Comparison of ENCODE assay signal across 8 cellular contexts in genomic region chr18:67515987-67516431, GRCh38. TPM values are rescaled to one million over a fixed set of nuclear protein-coding genes. Genes with fewer than 3 reads are reported as not detected.
A peak's percentile ranks its signal among the peaks of the same experiment; 100 is the strongest.
DNase-seq lines count a peak whose midpoint lies in the region; ATAC-seq and TF ChIP-seq lines count a peak whose summit lies in the region.

No MANE protein-coding gene starts in this region.

- peak overlapping the region; percentile 87 for H3K4me3 ChIP-seq in AG10803 (ENCODE audit: low read length)
- H3K4me3 ChIP-seq in endocrine pancreas (ENCODE audit: control insufficient read depth, insufficient read depth, low read length): peak overlapping the region; percentile 86
- H3K4me3 ChIP-seq in mesenchymal stem cell (ENCODE audit: insufficient read depth in 1 of 2, low read depth in 1 of 2, low read length in 2 of 2): peak overlapping the region; percentile 91 to 96

- peak; percentile 66 for TF ChIP-seq CTCF in AG10803 (conservative IDR thresholded peaks at IDR 0.05; ENCODE audit: low read length)

- DNase-seq in AG10803 (ENCODE audit: low read depth): peak; percentile 83
- DNase-seq in NCI-H524 treated with DMSO at 0.1 percent for 48 hours (lab: John Stamatoyannopoulos, UW): peak; percentile 36
- peak; percentile 61 for DNase-seq in activated CD8-positive, alpha-beta memory T cell treated with anti-CD3 and anti-CD28 coated beads, Interleukin-2, amount 50 U/mL, for 4 hours
- DNase-seq in mesenchymal stem cell: peak; percentile 86
- peak; percentile 41 for DNase-seq in stimulated activated CD8-positive, alpha-beta memory T cell treated with anti-CD3 and anti-CD28 coated beads, Interleukin-12 subunit alpha, Interleukin-12 subunit beta, amount 100 ng/mL, for 4 hours (ENCODE audit: low read depth)

- H3K9me3 ChIP-seq in endocrine pancreas (ENCODE audit: control insufficient read depth, low read length) (no peaks in the 10 kb centered on the region), mesenchymal stem cell (ENCODE audit: control insufficient read depth, low read length) (no peaks in the 10 kb centered on the region)

- peak overlapping the region in 1 of 2 experiments; percentile 95 for H3K14ac ChIP-seq in mesenchymal stem cell (ENCODE audit: low read length in 2 of 2)

- H3K27ac ChIP-seq in mesenchymal stem cell (ENCODE audit: low read length, poor library complexity, severe bottlenecking): peak overlapping the region; percentile 93

- ATAC-seq in GM19025 (IDR thresholded peaks at IDR 0.05; ENCODE audit: low read depth, unreplicated experiment) (peak; percentile 13), HG03354 (IDR thresholded peaks at IDR 0.05; ENCODE audit: poor library complexity, severe bottlenecking, unreplicated experiment) (peak; percentile 45)

- no peaks in the 10 kb centered on the region for H3K4me1 ChIP-seq in endocrine pancreas (ENCODE audit: control insufficient read depth, insufficient read depth, low read length)
- peaks cover 3% of the 10 kb centered on the region for H3K4me1 ChIP-seq in mesenchymal stem cell (ENCODE audit: control insufficient read depth, insufficient read depth, low read depth, low read length)

- H3K18ac ChIP-seq in mesenchymal stem cell (ENCODE audit: low read depth in 1 of 2, low read length in 2 of 2): peak overlapping the region; percentile 73 to 98

- peak overlapping the region; percentile 53 to 83 for H3K4ac ChIP-seq in mesenchymal stem cell (ENCODE audit: low read depth in 1 of 2, low read length in 2 of 2)

- peak overlapping the region in 1 of 2 experiments; percentile 94 for H3K23ac ChIP-seq in mesenchymal stem cell (ENCODE audit: low read length in 2 of 2)

- H3K9ac ChIP-seq in endocrine pancreas (ENCODE audit: control insufficient read depth, insufficient read depth, low read length): peak overlapping the region; percentile 73
- peak overlapping the region; percentile 95 for H3K9ac ChIP-seq in mesenchymal stem cell (ENCODE audit: low read length)

- H3K36me3 ChIP-seq in endocrine pancreas (ENCODE audit: control insufficient read depth, insufficient read depth, low read length) (no peaks in the 10 kb centered on the region), mesenchymal stem cell (ENCODE audit: control insufficient read depth in 1 of 2, insufficient read depth in 2 of 2, low read depth in 1 of 2, low read length in 2 of 2) (peaks cover 3 to 37% of the 10 kb centered on the region in 2 experiments)

- peak overlapping the region; percentile 64 for H2BK15ac ChIP-seq in mesenchymal stem cell (ENCODE audit: low read depth, poor library complexity, severe bottlenecking)

- peak overlapping the region; percentile 78 for H4K8ac ChIP-seq in mesenchymal stem cell (ENCODE audit: low read length)

- WGBS in mesenchymal stem cell: under 1% methylated on average over 37 of the region's 37 CpGs

- H4K91ac ChIP-seq in mesenchymal stem cell (ENCODE audit: low read length): peak overlapping the region; percentile 85

- no peak overlapping the region for H2AK5ac ChIP-seq in mesenchymal stem cell (ENCODE audit: low read length, severe bottlenecking)

- H3K79me1 ChIP-seq in mesenchymal stem cell (replicated peaks; ENCODE audit: low read length, poor library complexity, severe bottlenecking): peaks cover 14% of the 10 kb centered on the region

- peak overlapping the region; percentile 85 for H2BK5ac ChIP-seq in mesenchymal stem cell (ENCODE audit: low read depth, low read length, poor library complexity, severe bottlenecking)

- H2BK120ac ChIP-seq in mesenchymal stem cell (ENCODE audit: low read depth, low read length): peak overlapping the region; percentile 86

- peak overlapping the region in 1 of 2 experiments; percentile 57 for H2BK12ac ChIP-seq in mesenchymal stem cell (ENCODE audit: low read length in 2 of 2)

- H2AFZ ChIP-seq in mesenchymal stem cell (ENCODE audit: low read depth, low read length): peak overlapping the region; percentile 73

- H3K27me3 ChIP-seq in endocrine pancreas (ENCODE audit: control insufficient read depth, insufficient read depth, low read length): no peaks in the 10 kb centered on the region
- no peaks in the 10 kb centered on the region for H3K27me3 ChIP-seq in mesenchymal stem cell (ENCODE audit: control insufficient read depth in 1 of 2, insufficient read depth in 1 of 2, low read length in 2 of 2)

- H3K4me2 ChIP-seq in mesenchymal stem cell (ENCODE audit: low read length, poor library complexity, severe bottlenecking): peak overlapping the region; percentile 91

RNA-seq across cellular contexts. Expression of gene DSEL, which starts 0.5 kb away (rescaled TPM):
- polyA plus RNA-seq in mesenchymal stem cell (2013, experiment 1 of 2): 7.9 TPM
- 7.8 TPM for polyA plus RNA-seq in mesenchymal stem cell (2013, experiment 2 of 2)

Comparison
In these comparisons a context has a peak if more than half of its experiments do, and no peak if none do; other contexts are left out.
1. Peak in every context shown above with its lines: DNase-seq, ATAC-seq, H3K4me3 ChIP-seq and H3K27ac ChIP-seq.
2. DNase-seq: peak in every context shown above with its lines; median percentile 86 in mesenchymal stem cell; 83 in AG10803; 61 in activated CD8-positive, alpha-beta memory T cell treated with anti-CD3 and anti-CD28 coated beads, Interleukin-2, amount 50 U/mL, for 4 hours; 41 in stimulated activated CD8-positive, alpha-beta memory T cell treated with anti-CD3 and anti-CD28 coated beads, Interleukin-12 subunit alpha, Interleukin-12 subunit beta, amount 100 ng/mL, for 4 hours; 36 in NCI-H524 treated with DMSO at 0.1 percent for 48 hours.